Comparison of ENCODE assay signal across 1 cellular context in the genomic region with DNA sequence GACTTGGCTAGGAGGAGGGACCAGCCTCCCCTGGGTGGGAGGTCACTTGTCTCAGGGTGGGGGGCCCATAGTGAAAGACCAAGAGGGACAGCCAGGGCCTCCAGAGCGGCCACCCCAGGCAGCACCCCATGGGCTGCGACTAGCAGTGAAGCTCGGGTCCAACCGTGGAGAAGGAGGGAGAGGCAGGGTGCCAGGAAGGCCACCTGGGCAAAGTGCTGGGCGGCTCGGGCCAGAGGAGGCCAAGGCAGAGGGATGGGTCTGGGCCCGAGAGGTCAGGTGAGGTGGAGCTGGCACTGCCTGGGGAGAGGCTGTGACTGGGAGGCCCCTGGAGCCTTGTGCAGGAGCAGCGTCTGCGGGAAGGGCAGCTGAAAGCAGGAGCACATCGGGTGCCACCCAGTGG.
TF ChIP-seq lines count a peak whose summit lies in the region.

No MANE protein-coding gene starts in this region.

TF ChIP-seq in GM23338, 12 proteins besides CTCF, POLR2A, EP300 and RAD21 (continued from another document):
- TF ChIP-seq, protein P1, sequence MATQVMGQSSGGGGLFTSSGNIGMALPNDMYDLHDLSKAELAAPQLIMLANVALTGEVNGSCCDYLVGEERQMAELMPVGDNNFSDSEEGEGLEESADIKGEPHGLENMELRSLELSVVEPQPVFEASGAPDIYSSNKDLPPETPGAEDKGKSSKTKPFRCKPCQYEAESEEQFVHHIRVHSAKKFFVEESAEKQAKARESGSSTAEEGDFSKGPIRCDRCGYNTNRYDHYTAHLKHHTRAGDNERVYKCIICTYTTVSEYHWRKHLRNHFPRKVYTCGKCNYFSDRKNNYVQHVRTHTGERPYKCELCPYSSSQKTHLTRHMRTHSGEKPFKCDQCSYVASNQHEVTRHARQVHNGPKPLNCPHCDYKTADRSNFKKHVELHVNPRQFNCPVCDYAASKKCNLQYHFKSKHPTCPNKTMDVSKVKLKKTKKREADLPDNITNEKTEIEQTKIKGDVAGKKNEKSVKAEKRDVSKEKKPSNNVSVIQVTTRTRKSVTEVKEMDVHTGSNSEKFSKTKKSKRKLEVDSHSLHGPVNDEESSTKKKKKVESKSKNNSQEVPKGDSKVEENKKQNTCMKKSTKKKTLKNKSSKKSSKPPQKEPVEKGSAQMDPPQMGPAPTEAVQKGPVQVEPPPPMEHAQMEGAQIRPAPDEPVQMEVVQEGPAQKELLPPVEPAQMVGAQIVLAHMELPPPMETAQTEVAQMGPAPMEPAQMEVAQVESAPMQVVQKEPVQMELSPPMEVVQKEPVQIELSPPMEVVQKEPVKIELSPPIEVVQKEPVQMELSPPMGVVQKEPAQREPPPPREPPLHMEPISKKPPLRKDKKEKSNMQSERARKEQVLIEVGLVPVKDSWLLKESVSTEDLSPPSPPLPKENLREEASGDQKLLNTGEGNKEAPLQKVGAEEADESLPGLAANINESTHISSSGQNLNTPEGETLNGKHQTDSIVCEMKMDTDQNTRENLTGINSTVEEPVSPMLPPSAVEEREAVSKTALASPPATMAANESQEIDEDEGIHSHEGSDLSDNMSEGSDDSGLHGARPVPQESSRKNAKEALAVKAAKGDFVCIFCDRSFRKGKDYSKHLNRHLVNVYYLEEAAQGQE (IDR thresholded peaks at IDR 0.05; ENCODE audit: unreplicated experiment) = no peak
- TF ChIP-seq NANOG (IDR thresholded peaks at IDR 0.05; ENCODE audit: borderline replicate concordance) (no peak), JUNB (IDR thresholded peaks at IDR 0.05; ENCODE audit: unreplicated experiment) (no peak), STAT1 (IDR thresholded peaks at IDR 0.05; ENCODE audit: unreplicated experiment) (no peak), EZH2phosphoT487 (IDR thresholded peaks at IDR 0.05; ENCODE audit: unreplicated experiment) (no peak)
- TF ChIP-seq, protein P2, sequence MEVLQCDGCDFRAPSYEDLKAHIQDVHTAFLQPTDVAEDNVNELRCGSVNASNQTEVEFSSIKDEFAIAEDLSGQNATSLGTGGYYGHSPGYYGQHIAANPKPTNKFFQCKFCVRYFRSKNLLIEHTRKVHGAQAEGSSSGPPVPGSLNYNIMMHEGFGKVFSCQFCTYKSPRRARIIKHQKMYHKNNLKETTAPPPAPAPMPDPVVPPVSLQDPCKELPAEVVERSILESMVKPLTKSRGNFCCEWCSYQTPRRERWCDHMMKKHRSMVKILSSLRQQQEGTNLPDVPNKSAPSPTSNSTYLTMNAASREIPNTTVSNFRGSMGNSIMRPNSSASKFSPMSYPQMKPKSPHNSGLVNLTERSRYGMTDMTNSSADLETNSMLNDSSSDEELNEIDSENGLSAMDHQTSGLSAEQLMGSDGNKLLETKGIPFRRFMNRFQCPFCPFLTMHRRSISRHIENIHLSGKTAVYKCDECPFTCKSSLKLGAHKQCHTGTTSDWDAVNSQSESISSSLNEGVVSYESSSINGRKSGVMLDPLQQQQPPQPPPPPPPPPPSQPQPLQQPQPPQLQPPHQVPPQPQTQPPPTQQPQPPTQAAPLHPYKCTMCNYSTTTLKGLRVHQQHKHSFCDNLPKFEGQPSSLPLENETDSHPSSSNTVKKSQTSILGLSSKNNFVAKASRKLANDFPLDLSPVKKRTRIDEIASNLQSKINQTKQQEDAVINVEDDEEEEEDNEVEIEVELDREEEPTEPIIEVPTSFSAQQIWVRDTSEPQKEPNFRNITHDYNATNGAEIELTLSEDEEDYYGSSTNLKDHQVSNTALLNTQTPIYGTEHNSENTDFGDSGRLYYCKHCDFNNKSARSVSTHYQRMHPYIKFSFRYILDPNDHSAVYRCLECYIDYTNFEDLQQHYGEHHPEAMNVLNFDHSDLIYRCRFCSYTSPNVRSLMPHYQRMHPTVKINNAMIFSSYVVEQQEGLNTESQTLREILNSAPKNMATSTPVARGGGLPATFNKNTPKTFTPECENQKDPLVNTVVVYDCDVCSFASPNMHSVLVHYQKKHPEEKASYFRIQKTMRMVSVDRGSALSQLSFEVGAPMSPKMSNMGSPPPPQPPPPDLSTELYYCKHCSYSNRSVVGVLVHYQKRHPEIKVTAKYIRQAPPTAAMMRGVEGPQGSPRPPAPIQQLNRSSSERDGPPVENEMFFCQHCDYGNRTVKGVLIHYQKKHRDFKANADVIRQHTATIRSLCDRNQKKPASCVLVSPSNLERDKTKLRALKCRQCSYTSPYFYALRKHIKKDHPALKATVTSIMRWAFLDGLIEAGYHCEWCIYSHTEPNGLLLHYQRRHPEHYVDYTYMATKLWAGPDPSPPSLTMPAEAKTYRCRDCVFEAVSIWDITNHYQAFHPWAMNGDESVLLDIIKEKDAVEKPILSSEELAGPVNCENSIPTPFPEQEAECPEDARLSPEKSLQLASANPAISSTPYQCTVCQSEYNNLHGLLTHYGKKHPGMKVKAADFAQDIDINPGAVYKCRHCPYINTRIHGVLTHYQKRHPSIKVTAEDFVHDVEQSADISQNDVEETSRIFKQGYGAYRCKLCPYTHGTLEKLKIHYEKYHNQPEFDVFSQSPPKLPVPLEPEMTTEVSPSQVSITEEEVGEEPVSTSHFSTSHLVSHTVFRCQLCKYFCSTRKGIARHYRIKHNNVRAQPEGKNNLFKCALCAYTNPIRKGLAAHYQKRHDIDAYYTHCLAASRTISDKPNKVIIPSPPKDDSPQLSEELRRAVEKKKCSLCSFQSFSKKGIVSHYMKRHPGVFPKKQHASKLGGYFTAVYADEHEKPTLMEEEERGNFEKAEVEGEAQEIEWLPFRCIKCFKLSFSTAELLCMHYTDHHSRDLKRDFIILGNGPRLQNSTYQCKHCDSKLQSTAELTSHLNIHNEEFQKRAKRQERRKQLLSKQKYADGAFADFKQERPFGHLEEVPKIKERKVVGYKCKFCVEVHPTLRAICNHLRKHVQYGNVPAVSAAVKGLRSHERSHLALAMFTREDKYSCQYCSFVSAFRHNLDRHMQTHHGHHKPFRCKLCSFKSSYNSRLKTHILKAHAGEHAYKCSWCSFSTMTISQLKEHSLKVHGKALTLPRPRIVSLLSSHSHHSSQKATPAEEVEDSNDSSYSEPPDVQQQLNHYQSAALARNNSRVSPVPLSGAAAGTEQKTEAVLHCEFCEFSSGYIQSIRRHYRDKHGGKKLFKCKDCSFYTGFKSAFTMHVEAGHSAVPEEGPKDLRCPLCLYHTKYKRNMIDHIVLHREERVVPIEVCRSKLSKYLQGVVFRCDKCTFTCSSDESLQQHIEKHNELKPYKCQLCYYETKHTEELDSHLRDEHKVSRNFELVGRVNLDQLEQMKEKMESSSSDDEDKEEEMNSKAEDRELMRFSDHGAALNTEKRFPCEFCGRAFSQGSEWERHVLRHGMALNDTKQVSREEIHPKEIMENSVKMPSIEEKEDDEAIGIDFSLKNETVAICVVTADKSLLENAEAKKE (CRISPR knock-in tag; IDR thresholded peaks at IDR 0.05) = no peak
